Comparison of ENCODE assay signal across 37 cellular contexts in the genomic region with DNA sequence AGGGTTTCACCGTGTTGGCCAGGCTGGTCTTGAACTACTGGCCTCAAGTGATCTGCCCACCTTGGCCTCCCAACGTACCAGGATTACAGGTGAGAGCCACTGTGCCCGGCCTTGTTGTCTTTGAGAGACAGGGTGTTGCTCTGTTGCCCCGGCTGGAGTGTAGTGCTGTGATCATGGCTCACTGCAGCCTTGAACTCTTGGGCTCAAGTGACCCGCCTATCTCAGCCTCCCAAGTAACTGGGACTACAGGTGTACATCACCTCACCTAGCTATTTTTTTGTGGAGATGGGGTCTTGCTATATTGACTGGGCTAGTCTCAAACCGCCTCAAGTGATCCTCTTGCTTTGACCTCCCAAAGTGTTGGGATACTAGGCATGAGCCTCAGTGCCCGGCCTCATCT.
DNase-seq lines count a peak whose midpoint lies in the region; ATAC-seq, FAIRE-seq and TF ChIP-seq lines count a peak whose summit lies in the region.
"Had no signal": no experiment of that assay in that cellular context is flagged by ENCODE, and none has a peak within 500 bp of the region (broad histone marks: within the 10 kb centered on the region; RNA-seq: fewer than 3 reads in every experiment).

No MANE protein-coding gene starts in this region.

- no peak overlapping the region for H3K27ac Mint-ChIP-seq in endodermal cell
- no peak overlapping the region for H3K27ac Mint-ChIP-seq in T-helper 17 cell
- H3K27ac Mint-ChIP-seq: B cell; CD4-positive, alpha-beta T cell; CD4-positive, CD25-positive, alpha-beta regulatory T cell; CD8-positive, alpha-beta memory T cell; CD8-positive, alpha-beta T cell had no signal

- H2BK15ac ChIP-seq in H1 (ENCODE audit: low read length): no peak overlapping the region
- H2BK15ac ChIP-seq in neuronal stem cell (ENCODE audit: low read length): no peak overlapping the region

- no peaks in the 10 kb centered on the region for H3K36me3 Mint-ChIP-seq in endodermal cell (ENCODE audit: low read depth)
- no peaks in the 10 kb centered on the region for H3K36me3 Mint-ChIP-seq in T-helper 17 cell (ENCODE audit: low read depth)
- H3K36me3 Mint-ChIP-seq: CD4-positive, alpha-beta memory T cell; CD4-positive, CD25-positive, alpha-beta regulatory T cell; CD8-positive, alpha-beta memory T cell; CD8-positive, alpha-beta T cell had no signal

- H3K56ac ChIP-seq in H1 (replicated peaks; ENCODE audit: insufficient read length, low read depth, low read length): no peak overlapping the region

- H3K4me2 ChIP-seq in HepG2 (ENCODE audit: low read depth, low read length) (no peak overlapping the region), H1 (ENCODE audit: insufficient read depth in 1 of 2, low read depth in 2 of 2, low read length in 2 of 2) (no peak overlapping the region), neuronal stem cell (ENCODE audit: insufficient read depth, low read length, poor library complexity, severe bottlenecking) (no peak overlapping the region)
- H3K4me2 ChIP-seq: A549; BLaER1; BLaER1 treated with 17β-estradiol and CSF1 and Interleukin-3, amounts not matched to agents 10 nM and 100 nM had no signal

- ATAC-seq in HepG2 (no peak), right lobe of liver (no peak), T-helper 17 cell (no peak)
- ATAC-seq: A549; CD8-positive, alpha-beta T cell had no signal

- 60% methylated on average over 7 of the region's 7 CpGs for WGBS in HepG2 (ENCODE audit: low lambda C conversion rate)
- WGBS in right lobe of liver (ENCODE audit: insufficient coverage, low coverage, low lambda C conversion rate, missing lambda C conversion rate): 86% methylated on average over 5 of the region's 7 CpGs
- 92% methylated on average over 7 of the region's 7 CpGs; no CpG with 5 or more reads in 1 of the 2 experiments for WGBS in H1 (ENCODE audit: extremely low coverage in 1 of 2, insufficient coverage in 1 of 2, insufficient read length in 1 of 2, insufficient replicate concordance in 2 of 2, low coverage in 1 of 2, low lambda C conversion rate in 2 of 2, missing lambda C conversion rate in 1 of 2), 2 experiments
- WGBS in endodermal cell (ENCODE audit: insufficient coverage in 1 of 2, insufficient read length in 1 of 2), 2 experiments: 82 to 92% methylated on average over 5 to 7 of the region's 7 CpGs
- no CpG with 5 or more reads among the region's 7 CpGs for WGBS in neuronal stem cell (ENCODE audit: extremely low coverage in 2 of 2, insufficient read length in 2 of 2, insufficient replicate concordance in 1 of 2), 2 donors

- POLR2A ChIA-PET in HepG2 (lab: Yijun Ruan, JAX) (no interaction called here), H1 (lab: Charles Lee; ENCODE audit: partially characterized antibody) (no interaction called here)

- H4K8ac ChIP-seq in H1 (ENCODE audit: extremely low read depth, insufficient read depth, low read length) (no peak overlapping the region; the same call in 1 of the 2 replicates), neuronal stem cell (ENCODE audit: low read depth, low read length) (no peak overlapping the region)

- H4K5ac ChIP-seq in H1 (ENCODE audit: insufficient read length, low read depth, low read length): no peak overlapping the region

- H3K18ac ChIP-seq in H1 (ENCODE audit: extremely low read depth, low read length) (no peak overlapping the region), neuronal stem cell (ENCODE audit: low read length) (no peak overlapping the region)

- FAIRE-seq in HepG2 (lab: Jason Lieb, UNC): no peak
- no peak for FAIRE-seq in H1 (lab: Jason Lieb, UNC)
- peak; percentile 30 for FAIRE-seq in urothelium cell line (lab: Jason Lieb, UNC)
- FAIRE-seq: A204.1, A549, D721Med had no signal

- H3K79me2 ChIP-seq in HepG2 (ENCODE audit: insufficient read depth, low read length): no peaks in the 10 kb centered on the region
- H3K79me2 ChIP-seq in H1 (ENCODE audit: control insufficient read depth in 1 of 2, insufficient read depth in 2 of 2, low read length in 2 of 2): no peaks in the 10 kb centered on the region

- H3K4me3 ChIP-seq in HepG2 (replicated peaks in 1 of 3; ENCODE audit: insufficient read depth in 1 of 3, low read depth in 2 of 3, low read length in 3 of 3) (no peak overlapping the region), right lobe of liver (no peak overlapping the region), H1 (ENCODE audit: extremely low read depth in 1 of 4, insufficient read depth in 2 of 4, low read depth in 3 of 4, low read length in 4 of 4) (no peak overlapping the region), endodermal cell (ENCODE audit: low read length) (no peak overlapping the region), neuronal stem cell (ENCODE audit: low read length in 2 of 2) (no peak overlapping the region)
- H3K4me3 ChIP-seq: A549; BLaER1; BLaER1 treated with 17β-estradiol and CSF1 and Interleukin-3, amounts not matched to agents 10 nM and 100 nM had no signal

- H2BK120ac ChIP-seq in H1 (replicated peaks; ENCODE audit: low read depth, low read length) (no peak overlapping the region), neuronal stem cell (ENCODE audit: low read depth, low read length) (no peak overlapping the region)

- H3K36me3 ChIP-seq in HepG2 (replicated peaks in 1 of 2; ENCODE audit: control insufficient read depth in 1 of 2, insufficient read depth in 2 of 2, low read length in 2 of 2): no peaks in the 10 kb centered on the region
- no peaks in the 10 kb centered on the region for H3K36me3 ChIP-seq in right lobe of liver
- no peaks in the 10 kb centered on the region for H3K36me3 ChIP-seq in H1 (ENCODE audit: control insufficient read depth in 2 of 4, insufficient read depth in 4 of 4, low read length in 3 of 4)
- H3K36me3 ChIP-seq in endodermal cell (ENCODE audit: control insufficient read depth, insufficient read depth, low read length): no peaks in the 10 kb centered on the region
- no peaks in the 10 kb centered on the region for H3K36me3 ChIP-seq in neuronal stem cell (replicated peaks in 1 of 2; ENCODE audit: control insufficient read depth in 2 of 2, insufficient read depth in 2 of 2, low read length in 2 of 2)
- H3K36me3 ChIP-seq: BE2C, BLaER1 had no signal

- H4K91ac ChIP-seq in H1 (replicated peaks; ENCODE audit: insufficient read length, low read length) (no peak overlapping the region), neuronal stem cell (ENCODE audit: low read depth, low read length, poor library complexity) (no peak overlapping the region)

- H3K23ac ChIP-seq in H1 (ENCODE audit: insufficient read length) (no peak overlapping the region), neuronal stem cell (ENCODE audit: low read depth, low read length, poor library complexity) (no peak overlapping the region)

- H3K23me2 ChIP-seq in H1 (ENCODE audit: low read depth, low read length): no peaks in the 10 kb centered on the region

- TF ChIP-seq CTCF in HepG2 (CRISPR knock-in tag; IDR thresholded peaks at IDR 0.05) (no peak), right lobe of liver (IDR thresholded peaks at IDR 0.05) (no peak), H1 (IDR thresholded peaks at IDR 0.05; ENCODE audit: control extremely low read depth in 1 of 3, insufficient read depth in 1 of 3, low read depth in 1 of 3, low read length in 3 of 3) (no peak), endodermal cell (conservative IDR thresholded peaks at IDR 0.05) (no peak)

- H3K27me3 ChIP-seq in HepG2 (ENCODE audit: control insufficient read depth in 1 of 2, insufficient read depth in 2 of 2, low read length in 2 of 2) (peaks cover 5 to 32% of the 10 kb centered on the region in 2 experiments), right lobe of liver (no peaks in the 10 kb centered on the region), H1 (replicated peaks in 1 of 4; ENCODE audit: control insufficient read depth in 3 of 4, extremely low read depth in 1 of 4, insufficient read depth in 3 of 4, low read length in 3 of 4) (no peaks in the 10 kb centered on the region), endodermal cell (ENCODE audit: control insufficient read depth, insufficient read depth, low read length, poor library complexity, severe bottlenecking) (no peaks in the 10 kb centered on the region), neuronal stem cell (ENCODE audit: control insufficient read depth in 3 of 3, insufficient read depth in 3 of 3, low read depth in 1 of 3, low read length in 3 of 3) (peaks cover 0 to 6% (median 0%) of the 10 kb centered on the region in 3 experiments)
- H3K27me3 ChIP-seq: BE2C; BLaER1; BLaER1 treated with 17β-estradiol and CSF1 and Interleukin-3, amounts not matched to agents 10 nM and 100 nM had no signal

- H3K4me1 Mint-ChIP-seq in endodermal cell (no peaks in the 10 kb centered on the region), T-helper 17 cell (no peaks in the 10 kb centered on the region)
- H3K4me1 Mint-ChIP-seq: CD8-positive, alpha-beta memory T cell had no signal

- H3K9me3 ChIP-seq in HepG2 (ENCODE audit: low read length) (no peaks in the 10 kb centered on the region), right lobe of liver (no peaks in the 10 kb centered on the region), H1 (ENCODE audit: insufficient read depth in 2 of 2, low read depth in 1 of 2, low read length in 1 of 2) (no peaks in the 10 kb centered on the region), endodermal cell (ENCODE audit: control insufficient read depth, low read length) (no peaks in the 10 kb centered on the region), T-helper 17 cell (ENCODE audit: control insufficient read depth, low read length, poor library complexity, severe bottlenecking) (no peaks in the 10 kb centered on the region), neuronal stem cell (replicated peaks in 1 of 2; ENCODE audit: control insufficient read depth in 2 of 2, insufficient read depth in 1 of 2, low read depth in 1 of 2, low read length in 2 of 2) (peaks cover 0 to 2% of the 10 kb centered on the region in 2 donors)
- H3K9me3 ChIP-seq: A549; BE2C; BLaER1; BLaER1 treated with 17β-estradiol and CSF1 and Interleukin-3, amounts not matched to agents 10 nM and 100 nM had no signal

- H4K20me1 ChIP-seq in HepG2 (ENCODE audit: insufficient read depth, low read length): no peaks in the 10 kb centered on the region
- H4K20me1 ChIP-seq in H1 (replicated peaks in 1 of 2; ENCODE audit: control insufficient read depth in 1 of 2, insufficient read depth in 2 of 2, low read length in 2 of 2): no peaks in the 10 kb centered on the region
- H4K20me1 ChIP-seq: BLaER1 had no signal

- H3K27ac ChIP-seq in HepG2 (ENCODE audit: extremely low read length, insufficient read depth, low read length) (no peak overlapping the region), right lobe of liver (no peak overlapping the region), H1 (ENCODE audit: low read depth, low read length) (no peak overlapping the region), endodermal cell (ENCODE audit: low read depth, low read length) (no peak overlapping the region), neuronal stem cell (replicated peaks; ENCODE audit: low read length) (no peak overlapping the region)
- H3K27ac ChIP-seq: 22Rv1; A549; BLaER1; BLaER1 treated with 17β-estradiol and CSF1 and Interleukin-3, amounts not matched to agents 10 nM and 100 nM; C4-2B had no signal

- H3K79me1 ChIP-seq in H1 (ENCODE audit: low read depth, low read length) (no peaks in the 10 kb centered on the region), neuronal stem cell (ENCODE audit: low read depth, low read length) (no peaks in the 10 kb centered on the region)

- TF ChIP-seq POLR2A in HepG2 (IDR thresholded peaks at IDR 0.05; ENCODE audit: insufficient read depth in 1 of 2, low read depth in 2 of 2, low read length in 2 of 2): no peak
- TF ChIP-seq POLR2A in right lobe of liver (IDR thresholded peaks at IDR 0.05): no peak
- TF ChIP-seq POLR2A in H1 (IDR thresholded peaks at IDR 0.05; ENCODE audit: control extremely low read depth in 1 of 2, low read depth in 2 of 2, low read length in 2 of 2): no peak

- H3K4me3 Mint-ChIP-seq in endodermal cell (no peak overlapping the region), T-helper 17 cell (no peak overlapping the region)
- H3K4me3 Mint-ChIP-seq: B cell; CD14-positive monocyte; CD4-positive, alpha-beta memory T cell; CD4-positive, alpha-beta T cell; CD4-positive, CD25-positive, alpha-beta regulatory T cell; CD8-positive, alpha-beta memory T cell; CD8-positive, alpha-beta T cell had no signal

- H3K9ac ChIP-seq in HepG2 (ENCODE audit: insufficient read depth, low read depth, low read length): no peak overlapping the region
- no peak overlapping the region for H3K9ac ChIP-seq in H1 (replicated peaks in 1 of 4; ENCODE audit: extremely low read depth in 1 of 4, low read depth in 3 of 4, low read length in 3 of 4)
- no peak overlapping the region for H3K9ac ChIP-seq in endodermal cell (ENCODE audit: extremely low read depth, low read length, poor library complexity, severe bottlenecking)
- no peak overlapping the region for H3K9ac ChIP-seq in neuronal stem cell (ENCODE audit: low read depth, low read length, poor library complexity)
- H3K9ac ChIP-seq: BLaER1; BLaER1 treated with 17β-estradiol and CSF1 and Interleukin-3, amounts not matched to agents 10 nM and 100 nM had no signal

- H2BK12ac ChIP-seq in H1 (ENCODE audit: low read depth, low read length) (no peak overlapping the region), neuronal stem cell (ENCODE audit: low read length) (no peak overlapping the region)

- H2BK5ac ChIP-seq in H1 (ENCODE audit: low read depth, low read length) (no peak overlapping the region), neuronal stem cell (ENCODE audit: low read length) (no peak overlapping the region)

- H3K27me3 Mint-ChIP-seq in endodermal cell (ENCODE audit: insufficient read depth) (no peaks in the 10 kb centered on the region), T-helper 17 cell (peaks cover 5% of the 10 kb centered on the region)
- H3K27me3 Mint-ChIP-seq: CD4-positive, alpha-beta memory T cell; CD4-positive, alpha-beta T cell; CD4-positive, CD25-positive, alpha-beta regulatory T cell had no signal

- no peak overlapping the region for H3K14ac ChIP-seq in H1 (ENCODE audit: insufficient read length)
- H3K14ac ChIP-seq in neuronal stem cell (ENCODE audit: low read length): no peak overlapping the region

- H3K4ac ChIP-seq in H1 (replicated peaks; ENCODE audit: insufficient read length, low read depth, low read length): no peak overlapping the region
- H3K4ac ChIP-seq in neuronal stem cell (ENCODE audit: low read length): no peak overlapping the region

- H3K4me1 ChIP-seq in HepG2 (ENCODE audit: insufficient read depth, low read length) (peaks cover 16% of the 10 kb centered on the region), right lobe of liver (no peaks in the 10 kb centered on the region), H1 (replicated peaks in 1 of 4; ENCODE audit: control insufficient read depth in 3 of 4, insufficient read depth in 4 of 4, low read length in 3 of 4) (no peaks in the 10 kb centered on the region; a peak in 2 of 7 replicates), endodermal cell (ENCODE audit: control insufficient read depth, insufficient read depth, low read length) (no peaks in the 10 kb centered on the region), neuronal stem cell (ENCODE audit: control insufficient read depth in 2 of 2, insufficient read depth in 1 of 2, low read depth in 1 of 2, low read length in 2 of 2) (peaks cover 3 to 4% of the 10 kb centered on the region in 2 donors)
- H3K4me1 ChIP-seq: A549, Caco-2 had no signal

- DNase-seq in HepG2 (ENCODE audit: low spot score): no peak
- DNase-seq in right lobe of liver: no peak
- DNase-seq in H1 (ENCODE audit: low read depth in 1 of 2, low spot score in 2 of 2): no peak
- peak; percentile 35 for DNase-seq in endodermal cell
- no peak for DNase-seq in urothelium cell line (ENCODE audit: low spot score)
- DNase-seq in GM03348 (ENCODE audit: low spot score): no peak
- DNase-seq in T-helper 17 cell: no peak
- no peak for DNase-seq in neuronal stem cell (ENCODE audit: low spot score)
- DNase-seq: 8988T; ACHN; AML-193; BE2C; C1 segment of cervical spinal cord; Caco-2; Calu3; CD4-positive, alpha-beta memory T cell; CD4-positive, alpha-beta T cell; CD4-positive, CD25-positive, alpha-beta regulatory T cell; CD8-positive, alpha-beta memory T cell; CD8-positive, alpha-beta T cell; COR-L47; DMS 273 treated with DMSO at 0.1 percent for 48 hours; DMS153; DMS53; DMS79; DMS79 treated with DMSO at 0.1 percent for 48 hours; DND-41; EL had no signal

- H3K9me3 Mint-ChIP-seq in endodermal cell: no peaks in the 10 kb centered on the region
- H3K9me3 Mint-ChIP-seq: CD4-positive, alpha-beta memory T cell; CD4-positive, alpha-beta T cell; CD4-positive, CD25-positive, alpha-beta regulatory T cell; CD8-positive, alpha-beta memory T cell; CD8-positive, alpha-beta T cell had no signal

- BruUV-seq in HepG2 (replicated peaks; lab: Mats Ljungman, UMichigan): no TSS peak

- CTCF ChIA-PET in HepG2 (lab: Yijun Ruan, JAX; ENCODE audit: low intra/inter-chr PET ratio, low total read pairs) (no interaction called here), H1 (lab: Charles Lee; ENCODE audit: partially characterized antibody) (interaction anchor here (0.7 to 3.1 kb wide), 14 partner anchors 8 to 228 kb away, joined by 3 to 23 read pairs (median 6); no protein-coding TSS in a partner anchor)

- no peak overlapping the region for H2BK20ac ChIP-seq in H1 (ENCODE audit: low read length)

- TF ChIP-seq RAD21 in HepG2 (CRISPR knock-in tag; IDR thresholded peaks at IDR 0.05) (no peak), H1 (IDR thresholded peaks at IDR 0.05 in 1 of 2, conservative IDR thresholded peaks at IDR 0.05 in 1 of 2; ENCODE audit: low read depth in 2 of 2, low read length in 2 of 2) (no peak)

- in situ Hi-C loops in HepG2 (cut with HindIII; ENCODE audit: extremely low pct_ligation_motif_present, low pct_unique_long_range_greater_than_20kb): no loop called here

- H2AK5ac ChIP-seq in H1 (ENCODE audit: low read depth, low read length) (0 out of 2 replicates have a peak overlapping the region, but pooled peaks have one; percentile 24), neuronal stem cell (ENCODE audit: low read depth, low read length) (no peak overlapping the region)

- TF ChIP-seq EP300 in HepG2 (IDR thresholded peaks at IDR 0.05; ENCODE audit: low read depth in 2 of 2, low read length in 2 of 2) (no peak), HepG2 (CRISPR knock-in tag; IDR thresholded peaks at IDR 0.05; ENCODE audit: borderline replicate concordance) (no peak), H1 (IDR thresholded peaks at IDR 0.05; ENCODE audit: borderline replicate concordance in 1 of 2, low read depth in 2 of 2, low read length in 2 of 2) (no peak)

- intact Hi-C loops in HepG2 (cut with micrococcal nuclease; ENCODE audit: unreplicated experiment): no loop called here
- intact Hi-C loops in right lobe of liver (cut with DNase I): no loop called here

- H2AFZ ChIP-seq in HepG2 (ENCODE audit: low read length) (no peak overlapping the region), H1 (ENCODE audit: low read length) (no peak overlapping the region), neuronal stem cell (ENCODE audit: low read length) (no peak overlapping the region)
